ENCODE assay signal across 10 cellular contexts in the genomic region with DNA sequence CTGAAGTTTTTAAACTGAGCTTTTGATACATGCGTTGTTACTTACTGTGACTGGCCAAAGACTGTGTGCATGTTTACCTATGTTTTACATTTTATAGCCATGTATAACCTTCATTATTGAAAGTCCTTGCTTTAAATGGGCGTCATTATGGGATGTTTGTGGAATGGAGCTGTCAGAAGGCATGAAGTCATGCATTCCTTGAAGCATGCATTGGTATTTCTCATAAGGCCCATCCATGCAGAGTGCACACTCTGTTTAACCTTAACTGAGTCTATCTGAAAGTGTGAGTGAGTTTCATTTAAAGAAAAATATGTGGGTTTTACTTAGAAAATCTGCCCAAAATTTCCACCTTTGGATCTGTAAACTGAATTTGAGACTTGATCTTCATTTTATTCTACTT. TPM values are rescaled to one million over a fixed set of nuclear protein-coding genes. Genes with fewer than 3 reads are reported as not detected.
DNase-seq lines count a peak whose midpoint lies in the region; ATAC-seq and TF ChIP-seq lines count a peak whose summit lies in the region.
"Had no signal": no experiment of that assay in that cellular context is flagged by ENCODE, and none has a peak within 500 bp of the region (broad histone marks: within the 10 kb centered on the region; RNA-seq: fewer than 3 reads in every experiment).

No MANE protein-coding gene starts in this region.

- H4K20me1 ChIP-seq in GM23248 (ENCODE audit: insufficient read depth), result no peaks in the 10 kb centered on the region

- peaks cover 84% of the 10 kb centered on the region for H3K4me1 ChIP-seq in GM23248 (ENCODE audit: insufficient read depth)

- no peak for TF ChIP-seq CTCF in fibroblast of the aortic adventitia (IDR thresholded peaks at IDR 0.05; ENCODE audit: insufficient read depth, low read length)

- no peaks in the 10 kb centered on the region for H3K27me3 Mint-ChIP-seq in activated CD4-positive, alpha-beta memory T cell treated with anti-CD3 and anti-CD28 coated beads, Interleukin-2, amount 10 ng/mL, durations not matched to agents 7 days and 5 days

- no peak overlapping the region for H2AFZ ChIP-seq in GM23248

- H3K36me3 Mint-ChIP-seq in activated CD4-positive, alpha-beta memory T cell treated with anti-CD3 and anti-CD28 coated beads, Interleukin-2, amount 10 ng/mL, durations not matched to agents 7 days and 5 days (ENCODE audit: low read depth), result peaks cover 60% of the 10 kb centered on the region

- peak overlapping the region; percentile 61 for H3K4me2 ChIP-seq in GM23248 (ENCODE audit: unreplicated experiment)

- H3K79me2 ChIP-seq in GM23248 (ENCODE audit: insufficient read depth), result peaks cover 90% of the 10 kb centered on the region

- DNase-seq in GM23248 (peak; percentile 75), fibroblast of the aortic adventitia (ENCODE audit: low read depth) (peak; percentile 69), retina (peak; percentile 61), NCI-H1694 (lab: John Stamatoyannopoulos, UW) (no peak), DMS79 (lab: John Stamatoyannopoulos, UW) (no peak)
- DNase-seq in activated CD4-positive, alpha-beta memory T cell treated with anti-CD3 and anti-CD28 coated beads, Interleukin-2, amount 10 ng/mL, durations not matched to agents 7 days and 5 days, result no peak
- DNase-seq: stimulated activated CD4-positive, alpha-beta T cell treated with anti-CD3 and anti-CD28 coated beads, Interleukin-4, amount 100 ng/mL, for 4 hours had no signal

- H3K4me1 Mint-ChIP-seq in activated CD4-positive, alpha-beta memory T cell treated with anti-CD3 and anti-CD28 coated beads, Interleukin-2, amount 10 ng/mL, durations not matched to agents 7 days and 5 days, result peaks cover 89% of the 10 kb centered on the region

- peak overlapping the region; percentile 13; the same call in 1 of the 2 replicates for H3K4me3 ChIP-seq in GM23248
- H3K4me3 ChIP-seq in fibroblast of the aortic adventitia (ENCODE audit: low read depth, low read length), result no peak overlapping the region
- H3K4me3 ChIP-seq: SK-N-MC had no signal

- POLR2A ChIA-PET in activated CD4-positive, alpha-beta memory T cell treated with anti-CD3 and anti-CD28 coated beads, Interleukin-2, amount 10 ng/mL, durations not matched to agents 7 days and 5 days (lab: Charles Lee), result interaction anchor here (1.0 to 3.0 kb wide), 5 partner anchors 8 to 60 kb away, joined by 3 to 15 read pairs (median 6); partner anchors contain the start of gene SCAANT1

- H3K9ac ChIP-seq in GM23248, result no peak overlapping the region; the same call in 1 of the 2 replicates

- peaks cover 71% of the 10 kb centered on the region for H3F3A ChIP-seq in GM23248 (ENCODE audit: insufficient read depth)

- in situ Hi-C loops in GM23248 (cut with MboI), result no loop called here

- no peaks in the 10 kb centered on the region for H3K9me2 ChIP-seq in GM23248 (ENCODE audit: insufficient read depth)

- ATAC-seq in GM18517 (IDR thresholded peaks at IDR 0.05; ENCODE audit: unreplicated experiment) (no peak), GM19455 (IDR thresholded peaks at IDR 0.05; ENCODE audit: unreplicated experiment) (no peak)

- no peaks in the 10 kb centered on the region for H3K9me3 ChIP-seq in GM23248 (ENCODE audit: low read depth)

- peak overlapping the region; percentile 74 for H3K27ac Mint-ChIP-seq in activated CD4-positive, alpha-beta memory T cell treated with anti-CD3 and anti-CD28 coated beads, Interleukin-2, amount 10 ng/mL, durations not matched to agents 7 days and 5 days

- CTCF ChIA-PET in activated CD4-positive, alpha-beta memory T cell treated with anti-CD3 and anti-CD28 coated beads, Interleukin-2, amount 10 ng/mL, durations not matched to agents 7 days and 5 days (lab: Charles Lee), result interaction anchor here (0.8 to 13.6 kb wide), 7 partner anchors 8 to 51 kb away, joined by 3 to 201 read pairs (median 6); partner anchors contain the start of gene PSMD6

- H3K9me3 Mint-ChIP-seq in activated CD4-positive, alpha-beta memory T cell treated with anti-CD3 and anti-CD28 coated beads, Interleukin-2, amount 10 ng/mL, durations not matched to agents 7 days and 5 days, result no peaks in the 10 kb centered on the region

- H3K27ac ChIP-seq in GM23248, result peak overlapping the region; percentile 43
- H3K27ac ChIP-seq: SK-N-MC had no signal

- no peaks in the 10 kb centered on the region for H3K36me3 ChIP-seq in GM23248 (ENCODE audit: low read depth)

- H3K4me3 Mint-ChIP-seq in activated CD4-positive, alpha-beta memory T cell treated with anti-CD3 and anti-CD28 coated beads, Interleukin-2, amount 10 ng/mL, durations not matched to agents 7 days and 5 days, result peak overlapping the region; percentile 26

- WGBS in GM23248 (ENCODE audit: low coverage in 1 of 2, low lambda C conversion rate in 2 of 2, missing lambda C conversion rate in 2 of 2), 2 experiments, result 44 to 50% methylated on average over 2 of the region's 2 CpGs

- H3K27me3 ChIP-seq in GM23248 (replicated peaks; ENCODE audit: insufficient read depth), result no peaks in the 10 kb centered on the region

RNA-seq across cellular contexts. Expression of gene PSMD6, which starts 51.1 kb away (rescaled TPM):
- 78.2 and 79.5 TPM in 2 replicates for total RNA-seq in GM23248 (2014; rRNA removed; shearing (Covaris generic))
- polyA plus RNA-seq in GM23248 (2016; fragmentation: Nextera tagmentation; extraction: Ambion mirVana), result 126 and 130 TPM in 2 replicates
- 10 to 100 TPM; 82.1 to 82.9 TPM for total RNA-seq in activated CD4-positive, alpha-beta memory T cell treated with anti-CD3 and anti-CD28 coated beads, Interleukin-2, amount 10 ng/mL, durations not matched to agents 7 days and 5 days
- 67.1 and 72.8 TPM in 2 replicates for total RNA-seq in fibroblast of the aortic adventitia (ENCODE audit: low replicate concordance)

Comparison
In these comparisons a context has a peak if more than half of its experiments do, and no peak if none do; other contexts are left out.
1. DNase-seq: peak in GM23248 (single experiment), fibroblast of the aortic adventitia (single experiment) and retina (single experiment); none in activated CD4-positive, alpha-beta memory T cell treated with anti-CD3 and anti-CD28 coated beads, Interleukin-2, amount 10 ng/mL, durations not matched to agents 7 days and 5 days (single experiment), NCI-H1694 (single experiment) and DMS79 (single experiment).